8 cellular contexts compared by ENCODE assay signal in the genomic region with DNA sequence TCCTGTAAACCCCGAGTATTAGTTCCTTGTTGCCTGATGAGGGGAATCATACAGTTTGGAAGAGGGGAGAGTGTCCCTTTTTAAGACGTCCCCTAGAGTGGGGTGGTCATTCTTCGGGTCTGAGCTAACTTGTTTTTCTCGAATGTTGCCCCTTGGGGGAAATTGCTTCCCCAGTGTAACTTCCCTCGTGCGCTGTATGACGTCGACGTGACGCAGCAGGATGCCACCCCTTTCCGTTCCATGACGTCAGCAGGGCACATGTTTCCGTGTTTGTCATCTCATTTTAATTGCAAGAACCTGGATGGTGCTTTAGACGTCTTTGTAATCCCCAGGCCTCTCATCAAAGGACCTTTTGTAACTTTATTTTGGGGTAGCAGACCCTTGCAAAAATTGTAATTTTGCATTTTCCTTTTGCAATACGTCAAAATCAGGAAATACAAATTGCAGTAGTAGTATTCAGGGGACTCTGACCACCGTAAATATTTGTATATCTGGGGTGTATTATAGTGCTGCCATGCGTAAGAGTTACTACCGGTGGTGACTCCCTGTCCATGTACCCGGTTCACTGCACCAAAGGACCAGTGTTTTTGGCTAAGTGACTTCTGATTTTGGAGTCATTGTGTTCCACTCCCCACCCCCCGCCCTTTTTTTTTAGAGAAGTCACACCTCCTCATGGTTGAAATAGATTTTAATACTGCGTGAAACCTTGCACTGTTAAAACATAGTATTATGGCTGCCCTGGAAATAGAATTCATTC. TPM values are rescaled to one million over a fixed set of nuclear protein-coding genes. Genes with fewer than 3 reads are reported as not detected.
A peak's percentile ranks its signal among the peaks of the same experiment; 100 is the strongest.
DNase-seq lines count a peak whose midpoint lies in the region; ATAC-seq and TF ChIP-seq lines count a peak whose summit lies in the region.

No MANE protein-coding gene starts in this region.

- no peaks in the 10 kb centered on the region for H3K9me2 ChIP-seq in HCT116 (ENCODE audit: insufficient read depth)

- H2AFZ ChIP-seq in HCT116 (ENCODE audit: low read depth, low read length, poor library complexity, severe bottlenecking) = no peak overlapping the region

- no peaks in the 10 kb centered on the region for H4K20me1 ChIP-seq in HCT116 (ENCODE audit: insufficient read depth)

- TF ChIP-seq POLR2A in HCT116 (IDR thresholded peaks at IDR 0.05; ENCODE audit: borderline replicate concordance, extremely low read depth, insufficient read depth, insufficient read length) = no peak

- in situ Hi-C loops in T47D (cut with HindIII; ENCODE audit: low pct_unique_long_range_greater_than_20kb, low sequenced_read_pairs) = no loop called here

- H3K9ac ChIP-seq in HCT116 (ENCODE audit: low read length) = peak overlapping the region; percentile 83

- DNase-seq in DMS53 treated with DMSO at 0.1 percent for 48 hours (lab: John Stamatoyannopoulos, UW; ENCODE audit: unreplicated experiment) (peak; percentile 13), HCT116 (ENCODE audit: low read depth, low spot score) (peak; percentile 78), NCI-H1417 (lab: John Stamatoyannopoulos, UW) (peak; percentile 51 to 96 (median 95)), T47D (ENCODE audit: low read depth in 1 of 2, low spot score in 1 of 2) (peak; percentile 23 to 79), iPS-NIHi7 (ENCODE audit: extremely low spot score) (peak; percentile 49)
- DNase-seq in stimulated activated CD4-positive, alpha-beta T cell treated with anti-CD3 and anti-CD28 coated beads, Interleukin-12 subunit alpha, Interleukin-12 subunit beta, amount 100 ng/mL, for 24 hours (ENCODE audit: low read depth in 2 of 2) = peak; percentile 69 to 72

- RAD21 ChIA-PET in HCT116 (lab: Charles Lee; ENCODE audit: low non-redundant PET in 1 of 2, low total read pairs in 2 of 2, uncharacterized antibody in 2 of 2, unreplicated experiment in 2 of 2) = no interaction called here

- H3K27me3 ChIP-seq in HCT116 (ENCODE audit: insufficient read depth, low read length) = no peaks in the 10 kb centered on the region

- H3K4me1 ChIP-seq in HCT116 (ENCODE audit: control insufficient read depth in 1 of 2, insufficient read depth in 2 of 2, low read length in 2 of 2) = peaks cover 6 to 22% of the 10 kb centered on the region in 2 experiments; a peak in 3 of 4 replicates

- TF ChIP-seq CTCF in HCT116 (IDR thresholded peaks at IDR 0.05 in 2 of 3, conservative IDR thresholded peaks at IDR 0.05 in 1 of 3; ENCODE audit: borderline replicate concordance in 1 of 3, insufficient read depth in 1 of 3, low read depth in 2 of 3, low read length in 2 of 3) (no peak), WI38 (IDR thresholded peaks at IDR 0.05; ENCODE audit: low read depth, low read length) (no peak)

- H3K27ac ChIP-seq in HCT116 (ENCODE audit: low read depth, low read length) = peak overlapping the region; percentile 98

- no peaks in the 10 kb centered on the region for H3K9me3 ChIP-seq in HCT116 (ENCODE audit: control insufficient read depth in 1 of 2, insufficient read depth in 1 of 2, low read depth in 1 of 2, low read length in 2 of 2)

- intact Hi-C loops in HCT116 (cut with micrococcal nuclease) = loop anchor here (2.0 to 5.0 kb wide), 2 partner anchors 189 to 506 kb away; no protein-coding TSS in a partner anchor

- peak overlapping the region; percentile 66 to 78 for H3K4me3 ChIP-seq in HCT116 (replicated peaks in 1 of 2; ENCODE audit: low read depth in 1 of 2, low read length in 2 of 2)
- peak overlapping the region; percentile 73 for H3K4me3 ChIP-seq in WI38 (ENCODE audit: low read depth, low read length)

- TSS peak; percentile 68 for BruUV-seq in HCT116 (replicated peaks; lab: Mats Ljungman, UMichigan)

- CTCF ChIA-PET in HCT116 (lab: Charles Lee) = no interaction called here

- peak; percentile 25 for ATAC-seq in HCT116
- no peak for ATAC-seq in GM19351 (IDR thresholded peaks at IDR 0.05; ENCODE audit: unreplicated experiment)

- H3K79me2 ChIP-seq in HCT116 (ENCODE audit: insufficient read depth, low read length) = peaks cover 29% of the 10 kb centered on the region; the same call in 1 of the 2 replicates

- peak overlapping the region; percentile 93 for H3K4me2 ChIP-seq in HCT116 (ENCODE audit: low read length)

- TF ChIP-seq RAD21 in HCT116 (IDR thresholded peaks at IDR 0.05; ENCODE audit: low read depth) = no peak

- POLR2A ChIA-PET in HCT116 (lab: Charles Lee) = interaction anchor here (0.8 kb wide), 1 partner anchor 384 kb away, joined by 3 read pairs; no protein-coding TSS in a partner anchor

- H3K36me3 ChIP-seq in HCT116 (ENCODE audit: control insufficient read depth in 1 of 2, insufficient read depth in 2 of 2, low read length in 2 of 2) = peaks cover 0 to 7% of the 10 kb centered on the region in 2 experiments; a peak in 1 of 4 replicates

TF ChIP-seq in HCT116, 20 proteins besides CTCF, POLR2A, EP300 and RAD21:
- TF ChIP-seq YY1 (IDR thresholded peaks at IDR 0.05; ENCODE audit: extremely low read depth, insufficient replicate concordance, low read depth, low read length) = no peak
- TF ChIP-seq CBX3 (IDR thresholded peaks at IDR 0.05; ENCODE audit: low read depth) = peak; percentile 67; the same call in 1 of the 2 replicates
- no peak for TF ChIP-seq CEBPB (IDR thresholded peaks at IDR 0.05; ENCODE audit: low read depth)
- TF ChIP-seq, protein P1, sequence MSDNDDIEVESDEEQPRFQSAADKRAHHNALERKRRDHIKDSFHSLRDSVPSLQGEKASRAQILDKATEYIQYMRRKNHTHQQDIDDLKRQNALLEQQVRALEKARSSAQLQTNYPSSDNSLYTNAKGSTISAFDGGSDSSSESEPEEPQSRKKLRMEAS (IDR thresholded peaks at IDR 0.05) = peak; percentile 96
- peak; percentile 80 for TF ChIP-seq SP1 (IDR thresholded peaks at IDR 0.05; ENCODE audit: low read depth)

RNA-seq across cellular contexts. Expression of a gene that starts 0.7 kb away (rescaled TPM):
- 23.8 TPM for total RNA-seq in HCT116 (2021; ENCODE audit: unreplicated experiment)
- polyA plus RNA-seq in HCT116 (2012) = 11.9 and 16.2 TPM in 2 replicates

RNA-seq across cellular contexts. Expression of a gene that starts 1.1 kb away (rescaled TPM):
- 2.4 TPM for total RNA-seq in HCT116 (2021; ENCODE audit: unreplicated experiment)
- polyA plus RNA-seq in HCT116 (2012) = 1.7 and 2.4 TPM in 2 replicates

Comparison
In these comparisons a context has a peak if more than half of its experiments do, and no peak if none do; other contexts are left out.
1. DNase-seq: peak in every context shown above with its lines; median percentile 95 in NCI-H1417; 78 in HCT116; 70 in stimulated activated CD4-positive, alpha-beta T cell treated with anti-CD3 and anti-CD28 coated beads, Interleukin-12 subunit alpha, Interleukin-12 subunit beta, amount 100 ng/mL, for 24 hours; 51 in T47D; 49 in iPS-NIHi7; 13 in DMS53 treated with DMSO at 0.1 percent for 48 hours.